ENCODE assay signal across 36 cellular contexts in genomic region chr16:79540825-79541595, GRCh38.
"Had no signal": no experiment of that assay in that cellular context is flagged by ENCODE, and none has a peak within 500 bp of the region (broad histone marks: within the 10 kb centered on the region; RNA-seq: fewer than 3 reads in every experiment).

No MANE protein-coding gene starts in this region.

- ATAC-seq: activated CD8-positive, alpha-beta T cell treated with anti-CD3 and anti-CD28 coated beads for 36 hours; activated naive CD8-positive, alpha-beta T cell treated with anti-CD3 and anti-CD28 coated beads, Interleukin-2, amount 50 U/mL, for 24 hours; activated T-cell treated with anti-CD3 and anti-CD28 coated beads, Interleukin-2, amount 50 U/mL, for 4 hours; activated T-cell treated with anti-CD3 and anti-CD28 coated beads, Interleukin-2, amount 50 U/mL, for 72 hours; activated T-helper 17 cell treated with anti-CD3 and anti-CD28 coated beads, Interleukin-2, amount 50 U/mL, for 72 hours had no signal

- H3K4me1 ChIP-seq: ascending aorta had no signal

- H3K9me3 ChIP-seq: ascending aorta had no signal

- DNase-seq: activated B cell treated with CpG ODN at 0.5 μM for 24 hours; activated CD4-positive, alpha-beta memory T cell treated with anti-CD3 and anti-CD28 coated beads for 36 hours; activated CD4-positive, alpha-beta T cell treated with anti-CD3 and anti-CD28 coated beads for 4 hours; activated CD4-positive, alpha-beta T cell treated with anti-CD3 and anti-CD28 coated beads, Interleukin-2, amount 10 ng/mL, durations not matched to agents 24 days and 14 days; activated CD4-positive, alpha-beta T cell treated with anti-CD3 and anti-CD28 coated beads, Interleukin-2, amount 50 U/mL, for 1 hour; activated CD4-positive, alpha-beta T cell treated with anti-CD3 and anti-CD28 coated beads, Interleukin-2, amount 50 U/mL, for 4 hours; activated CD4-positive, CD25-positive, alpha-beta regulatory T cell treated with anti-CD3 and anti-CD28 coated beads, Interleukin-2, amount 50 U/mL, for 72 hours; activated CD8-positive, alpha-beta memory T cell treated with anti-CD3 and anti-CD28 coated beads, Interleukin-2, amount 50 U/mL, for 4 hours; activated CD8-positive, alpha-beta T cell treated with anti-CD3 and anti-CD28 coated beads for 36 hours; activated effector memory CD4-positive, alpha-beta T cell treated with anti-CD3 and anti-CD28 coated beads, Interleukin-2, amount 50 U/mL, for 16 hours; activated gamma-delta T cell treated with Interleukin-2 at 50 U/mL for 16 hours; activated naive CD4-positive, alpha-beta T cell; activated naive CD4-positive, alpha-beta T cell treated with anti-CD3 and anti-CD28 coated beads for 36 hours; activated naive CD8-positive, alpha-beta T cell treated with anti-CD3 and anti-CD28 coated beads, Interleukin-2, amount 10 ng/mL, durations not matched to agents 7 days and 5 days; activated naive CD8-positive, alpha-beta T cell treated with anti-CD3 and anti-CD28 coated beads, Interleukin-2, amount 50 U/mL, for 24 hours; activated T-cell treated with anti-CD3 and anti-CD28 coated beads for 4 hours; activated T-cell treated with anti-CD3 and anti-CD28 coated beads, Interleukin-2, amount 50 U/mL, for 1 hour; activated T-cell treated with anti-CD3 and anti-CD28 coated beads, Interleukin-2, amount 50 U/mL, for 4 hours; activated T-cell treated with anti-CD3 and anti-CD28 coated beads, Interleukin-2, amount 50 U/mL, for 72 hours; amygdala; anterior cingulate cortex; central memory CD4-positive, alpha-beta T cell; SW 1271; T-helper 1 cell; T-helper 2 cell; T-helper 9 cell had no signal

- H3K4me3 ChIP-seq: ascending aorta, cardiac muscle cell had no signal

- H3K4me3 Mint-ChIP-seq: activated B cell treated with CpG ODN at 0.5 μM for 24 hours; activated CD4-positive, alpha-beta memory T cell treated with anti-CD3 and anti-CD28 coated beads for 36 hours; activated CD4-positive, alpha-beta T cell treated with anti-CD3 and anti-CD28 coated beads, Interleukin-2, amount 10 ng/mL, durations not matched to agents 24 days and 14 days; activated CD8-positive, alpha-beta T cell treated with anti-CD3 and anti-CD28 coated beads for 36 hours; activated naive CD4-positive, alpha-beta T cell treated with anti-CD3 and anti-CD28 coated beads for 36 hours; activated naive CD4-positive, alpha-beta T cell treated with anti-CD3 and anti-CD28 coated beads, Interleukin-2, amount 50 U/mL, for 24 hours; activated naive CD8-positive, alpha-beta T cell; activated naive CD8-positive, alpha-beta T cell treated with anti-CD3 and anti-CD28 coated beads, Interleukin-2, amount 10 ng/mL, durations not matched to agents 7 days and 5 days; activated naive CD8-positive, alpha-beta T cell treated with anti-CD3 and anti-CD28 coated beads, Interleukin-2, amount 50 U/mL, for 24 hours; activated T-cell treated with anti-CD3 and anti-CD28 coated beads, Interleukin-2, amount 50 U/mL, for 4 hours; activated T-cell treated with anti-CD3 and anti-CD28 coated beads, Interleukin-2, amount 50 U/mL, for 72 hours; activated T-helper 1 cell treated with anti-CD3 and anti-CD28 coated beads, Interleukin-12 subunit alpha, Interleukin-12 subunit beta, Interleukin-2, Interleukin-4 antibody, amounts not matched to agents 30 ng/mL and 10 ng/mL and 1 ng/mL, durations not matched to agents 14 hours and 24 hours and 36 hours; activated T-helper 17 cell treated with anti-CD3 and anti-CD28 coated beads, Interleukin-2, amount 50 U/mL, for 72 hours; brain; T-helper 1 cell treated with Interleukin-12 subunit alpha and Interleukin-12 subunit beta and Interleukin-4 antibody, amounts not matched to agents 30 μg/mL and 1 μg/mL, for 36 hours; T-helper 2 cell treated with Interferon-gamma antibody and Interleukin-4, amounts not matched to agents 5 μg/mL and 100 μg/mL, for 36 hours had no signal

- H3K27me3 Mint-ChIP-seq: activated CD4-positive, alpha-beta memory T cell treated with anti-CD3 and anti-CD28 coated beads for 36 hours; activated naive CD4-positive, alpha-beta T cell treated with anti-CD3 and anti-CD28 coated beads, Interleukin-2, amount 50 U/mL, for 24 hours; activated naive CD8-positive, alpha-beta T cell; activated T-helper 17 cell treated with anti-CD3 and anti-CD28 coated beads, Interleukin-2, amount 50 U/mL, for 72 hours; brain had no signal

- H3K36me3 ChIP-seq: ascending aorta, cardiac muscle cell had no signal

- H3K9me3 Mint-ChIP-seq: activated B cell treated with CpG ODN at 0.5 μM for 24 hours; activated CD4-positive, alpha-beta memory T cell treated with anti-CD3 and anti-CD28 coated beads for 36 hours; activated CD8-positive, alpha-beta T cell treated with anti-CD3 and anti-CD28 coated beads for 36 hours; activated naive CD4-positive, alpha-beta T cell treated with anti-CD3 and anti-CD28 coated beads for 36 hours; activated naive CD4-positive, alpha-beta T cell treated with anti-CD3 and anti-CD28 coated beads, Interleukin-2, amount 50 U/mL, for 24 hours; activated naive CD8-positive, alpha-beta T cell treated with anti-CD3 and anti-CD28 coated beads, Interleukin-2, amount 50 U/mL, for 24 hours; activated T-cell treated with anti-CD3 and anti-CD28 coated beads, Interleukin-2, amount 50 U/mL, for 4 hours; activated T-cell treated with anti-CD3 and anti-CD28 coated beads, Interleukin-2, amount 50 U/mL, for 72 hours; activated T-helper 1 cell treated with anti-CD3 and anti-CD28 coated beads, Interleukin-12 subunit alpha, Interleukin-12 subunit beta, Interleukin-2, Interleukin-4 antibody, amounts not matched to agents 30 ng/mL and 10 ng/mL and 1 ng/mL, durations not matched to agents 14 hours and 24 hours and 36 hours; activated T-helper 17 cell treated with anti-CD3 and anti-CD28 coated beads, Interleukin-2, amount 50 U/mL, for 72 hours; T-helper 1 cell treated with Interleukin-12 subunit alpha and Interleukin-12 subunit beta and Interleukin-4 antibody, amounts not matched to agents 30 μg/mL and 1 μg/mL, for 36 hours; T-helper 2 cell treated with Interferon-gamma antibody and Interleukin-4, amounts not matched to agents 5 μg/mL and 100 μg/mL, for 36 hours had no signal

- H3K4me1 Mint-ChIP-seq: activated B cell treated with CpG ODN at 0.5 μM for 24 hours; activated CD4-positive, alpha-beta T cell treated with anti-CD3 and anti-CD28 coated beads, Interleukin-2, amount 10 ng/mL, durations not matched to agents 24 days and 14 days; activated naive CD4-positive, alpha-beta T cell treated with anti-CD3 and anti-CD28 coated beads, Interleukin-2, amount 50 U/mL, for 24 hours; activated naive CD8-positive, alpha-beta T cell treated with anti-CD3 and anti-CD28 coated beads, Interleukin-2, amount 10 ng/mL, durations not matched to agents 7 days and 5 days; activated naive CD8-positive, alpha-beta T cell treated with anti-CD3 and anti-CD28 coated beads, Interleukin-2, amount 50 U/mL, for 24 hours; activated T-helper 17 cell treated with anti-CD3 and anti-CD28 coated beads, Interleukin-2, amount 50 U/mL, for 72 hours; brain had no signal

- H3K27me3 ChIP-seq: ascending aorta, cardiac muscle cell had no signal

- H3K36me3 Mint-ChIP-seq: activated CD4-positive, alpha-beta memory T cell treated with anti-CD3 and anti-CD28 coated beads for 36 hours; activated naive CD4-positive, alpha-beta T cell treated with anti-CD3 and anti-CD28 coated beads, Interleukin-2, amount 50 U/mL, for 24 hours; activated naive CD8-positive, alpha-beta T cell; activated naive CD8-positive, alpha-beta T cell treated with anti-CD3 and anti-CD28 coated beads, Interleukin-2, amount 10 ng/mL, durations not matched to agents 7 days and 5 days; brain had no signal

- H3K27ac Mint-ChIP-seq: activated B cell treated with CpG ODN at 0.5 μM for 24 hours; activated CD4-positive, alpha-beta memory T cell treated with anti-CD3 and anti-CD28 coated beads for 36 hours; activated CD4-positive, alpha-beta T cell treated with anti-CD3 and anti-CD28 coated beads, Interleukin-2, amount 10 ng/mL, durations not matched to agents 24 days and 14 days; activated CD8-positive, alpha-beta T cell treated with anti-CD3 and anti-CD28 coated beads for 36 hours; activated naive CD4-positive, alpha-beta T cell treated with anti-CD3 and anti-CD28 coated beads for 36 hours; activated naive CD4-positive, alpha-beta T cell treated with anti-CD3 and anti-CD28 coated beads, Interleukin-2, amount 50 U/mL, for 24 hours; activated naive CD8-positive, alpha-beta T cell; activated naive CD8-positive, alpha-beta T cell treated with anti-CD3 and anti-CD28 coated beads, Interleukin-2, amount 10 ng/mL, durations not matched to agents 7 days and 5 days; activated naive CD8-positive, alpha-beta T cell treated with anti-CD3 and anti-CD28 coated beads, Interleukin-2, amount 50 U/mL, for 24 hours; activated T-cell treated with anti-CD3 and anti-CD28 coated beads, Interleukin-2, amount 50 U/mL, for 72 hours; activated T-helper 1 cell treated with anti-CD3 and anti-CD28 coated beads, Interleukin-12 subunit alpha, Interleukin-12 subunit beta, Interleukin-2, Interleukin-4 antibody, amounts not matched to agents 30 ng/mL and 10 ng/mL and 1 ng/mL, durations not matched to agents 14 hours and 24 hours and 36 hours; activated T-helper 17 cell treated with anti-CD3 and anti-CD28 coated beads, Interleukin-2, amount 50 U/mL, for 72 hours; brain; T-helper 1 cell treated with Interleukin-12 subunit alpha and Interleukin-12 subunit beta and Interleukin-4 antibody, amounts not matched to agents 30 μg/mL and 1 μg/mL, for 36 hours; T-helper 2 cell treated with Interferon-gamma antibody and Interleukin-4, amounts not matched to agents 5 μg/mL and 100 μg/mL, for 36 hours had no signal

- H3K27ac ChIP-seq: ascending aorta, cardiac muscle cell, VCaP had no signal
